In the genomic region with DNA sequence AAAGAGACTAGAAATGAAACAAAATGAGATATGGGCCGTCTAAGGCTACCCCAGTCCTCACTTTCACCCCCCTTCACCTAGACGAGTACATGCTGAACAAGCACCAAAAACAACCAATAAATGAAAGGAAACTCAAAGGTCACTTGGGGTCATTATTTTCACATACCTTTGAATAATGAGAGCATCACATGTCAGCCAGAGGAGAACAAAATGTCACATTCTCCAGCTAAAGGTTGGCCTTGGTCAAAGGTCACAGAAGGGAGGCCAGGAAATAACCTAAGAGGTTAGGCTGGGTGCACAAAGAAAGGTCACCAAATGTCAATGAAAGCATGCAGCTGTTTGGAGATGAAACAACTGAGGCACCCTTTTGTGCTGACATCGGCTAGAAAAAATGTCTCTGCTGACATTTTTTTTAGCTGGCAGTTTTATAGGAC, we compare ENCODE assay signal across 23 cellular contexts.
DNase-seq lines count a peak whose midpoint lies in the region; ATAC-seq, FAIRE-seq and TF ChIP-seq lines count a peak whose summit lies in the region.
"Had no signal": no experiment of that assay in that cellular context is flagged by ENCODE, and none has a peak within 500 bp of the region (broad histone marks: within the 10 kb centered on the region; RNA-seq: fewer than 3 reads in every experiment).

No MANE protein-coding gene starts in this region.

- H3K4me2 ChIP-seq in astrocyte (ENCODE audit: low read length): no peak overlapping the region

- H3K4me1 Mint-ChIP-seq in activated T-cell treated with anti-CD3 and anti-CD28 coated beads, Interleukin-2, amount 50 U/mL, for 72 hours (ENCODE audit: low read depth): peaks cover 29% of the 10 kb centered on the region
- H3K4me1 Mint-ChIP-seq in activated T-cell treated with anti-CD3 and anti-CD28 coated beads, Interleukin-2, amount 50 U/mL, for 24 hours (ENCODE audit: low read depth): peaks cover 24% of the 10 kb centered on the region
- peaks cover 31% of the 10 kb centered on the region for H3K4me1 Mint-ChIP-seq in astrocyte (ENCODE audit: low read depth, unreplicated experiment)
- H3K4me1 Mint-ChIP-seq in type B pancreatic cell (ENCODE audit: unreplicated experiment): peaks cover 48% of the 10 kb centered on the region
- H3K4me1 Mint-ChIP-seq: activated CD4-positive, alpha-beta memory T cell treated with anti-CD3 and anti-CD28 coated beads, Interleukin-2, amount 10 ng/mL, durations not matched to agents 7 days and 5 days; immature natural killer cell had no signal

- H3K4me3 ChIP-seq in astrocyte (ENCODE audit: insufficient read depth, low read depth, low read length) (no peak overlapping the region), liver (ENCODE audit: low read depth in 1 of 3, low read length in 3 of 3) (no peak overlapping the region)
- H3K4me3 ChIP-seq: dorsolateral prefrontal cortex, esophagus muscularis mucosa, lower lobe of right lung, prostate gland, upper lobe of left lung had no signal

- no peak for DNase-seq in activated T-cell treated with anti-CD3 and anti-CD28 coated beads, Interleukin-2, amount 50 U/mL, for 72 hours
- no peak for DNase-seq in activated T-cell treated with anti-CD3 and anti-CD28 coated beads, Interleukin-2, amount 50 U/mL, for 24 hours
- DNase-seq in astrocyte (ENCODE audit: low read depth) (no peak), type B pancreatic cell (ENCODE audit: extremely low spot score, unreplicated experiment) (no peak), cortex of kidney (lab: John Stamatoyannopoulos, UW) (no peak), glomerular visceral epithelial cell (ENCODE audit: extremely low spot score) (no peak)
- DNase-seq: activated CD4-positive, alpha-beta memory T cell treated with anti-CD3 and anti-CD28 coated beads, Interleukin-2, amount 10 ng/mL, durations not matched to agents 7 days and 5 days; dorsolateral prefrontal cortex; immature natural killer cell; lower lobe of right lung; MV-4-11; naive B cell; NCI-H1930; NCI-H446 treated with DMSO at 0.1 percent for 48 hours; NK-92 treated with Interleukin-12 subunit alpha and Interleukin-12 subunit beta, amount 100 ng/mL, for 24 hours; SW 1271; upper lobe of left lung had no signal

- H4K20me1 ChIP-seq in astrocyte (ENCODE audit: insufficient read depth, low read length): no peaks in the 10 kb centered on the region

- H3K36me3 Mint-ChIP-seq in activated T-cell treated with anti-CD3 and anti-CD28 coated beads, Interleukin-2, amount 50 U/mL, for 72 hours (ENCODE audit: insufficient read depth in 2 of 2): no peaks in the 10 kb centered on the region
- H3K36me3 Mint-ChIP-seq in activated T-cell treated with anti-CD3 and anti-CD28 coated beads, Interleukin-2, amount 50 U/mL, for 24 hours (ENCODE audit: low read depth): no peaks in the 10 kb centered on the region
- no peaks in the 10 kb centered on the region for H3K36me3 Mint-ChIP-seq in astrocyte (ENCODE audit: low read depth, unreplicated experiment)
- H3K36me3 Mint-ChIP-seq in type B pancreatic cell: no peaks in the 10 kb centered on the region
- H3K36me3 Mint-ChIP-seq: immature natural killer cell, naive B cell had no signal

- no peak overlapping the region for H2AFZ ChIP-seq in astrocyte (ENCODE audit: low read depth, low read length)

- H3K9me3 ChIP-seq in astrocyte (ENCODE audit: insufficient read depth, low read depth, low read length): no peaks in the 10 kb centered on the region
- no peaks in the 10 kb centered on the region for H3K9me3 ChIP-seq in liver (ENCODE audit: control insufficient read depth in 4 of 4, low read length in 3 of 4)
- H3K9me3 ChIP-seq: esophagus muscularis mucosa, lower lobe of right lung, prostate gland, upper lobe of left lung had no signal

- no peaks in the 10 kb centered on the region for H3K79me2 ChIP-seq in astrocyte (ENCODE audit: insufficient read depth, low read length)

- H3K9me3 Mint-ChIP-seq in activated T-cell treated with anti-CD3 and anti-CD28 coated beads, Interleukin-2, amount 50 U/mL, for 72 hours: no peaks in the 10 kb centered on the region
- no peaks in the 10 kb centered on the region for H3K9me3 Mint-ChIP-seq in activated T-cell treated with anti-CD3 and anti-CD28 coated beads, Interleukin-2, amount 50 U/mL, for 24 hours
- H3K9me3 Mint-ChIP-seq in astrocyte (ENCODE audit: unreplicated experiment): no peaks in the 10 kb centered on the region
- H3K9me3 Mint-ChIP-seq in type B pancreatic cell: no peaks in the 10 kb centered on the region
- H3K9me3 Mint-ChIP-seq: activated CD4-positive, alpha-beta memory T cell treated with anti-CD3 and anti-CD28 coated beads, Interleukin-2, amount 10 ng/mL, durations not matched to agents 7 days and 5 days; immature natural killer cell; naive B cell had no signal

- H3K9ac ChIP-seq in astrocyte (ENCODE audit: low read length) (no peak overlapping the region), liver (ENCODE audit: low read depth in 1 of 2, low read length in 2 of 2) (no peak overlapping the region)

- no peak overlapping the region for H3K4me3 Mint-ChIP-seq in activated T-cell treated with anti-CD3 and anti-CD28 coated beads, Interleukin-2, amount 50 U/mL, for 72 hours
- H3K4me3 Mint-ChIP-seq in activated T-cell treated with anti-CD3 and anti-CD28 coated beads, Interleukin-2, amount 50 U/mL, for 24 hours: no peak overlapping the region
- H3K4me3 Mint-ChIP-seq in astrocyte (ENCODE audit: unreplicated experiment) (no peak overlapping the region), type B pancreatic cell (peak overlapping the region; percentile 18)
- H3K4me3 Mint-ChIP-seq: activated CD4-positive, alpha-beta memory T cell treated with anti-CD3 and anti-CD28 coated beads, Interleukin-2, amount 10 ng/mL, durations not matched to agents 7 days and 5 days; immature natural killer cell; naive B cell had no signal

- WGBS in liver: 29% methylated on average over 3 of the region's 3 CpGs

- H3K27me3 ChIP-seq in astrocyte (ENCODE audit: insufficient read depth, low read length) (no peaks in the 10 kb centered on the region), liver (ENCODE audit: control insufficient read depth in 4 of 4, insufficient read depth in 4 of 4, low read length in 3 of 4) (no peaks in the 10 kb centered on the region)
- H3K27me3 ChIP-seq: dorsolateral prefrontal cortex, esophagus muscularis mucosa, upper lobe of left lung had no signal

- ATAC-seq in activated T-cell treated with anti-CD3 and anti-CD28 coated beads, Interleukin-2, amount 50 U/mL, for 72 hours (replicated peaks in 1 of 2): peak in 1 of 2 donors; percentile 30
- ATAC-seq in HG02981 (IDR thresholded peaks at IDR 0.05; ENCODE audit: unreplicated experiment): no peak
- ATAC-seq: lower lobe of right lung had no signal

- H3K36me3 ChIP-seq in astrocyte (ENCODE audit: insufficient read depth, low read length) (no peaks in the 10 kb centered on the region), liver (ENCODE audit: control insufficient read depth in 4 of 4, insufficient read depth in 3 of 4, low read depth in 1 of 4, low read length in 3 of 4) (no peaks in the 10 kb centered on the region)
- H3K36me3 ChIP-seq: esophagus muscularis mucosa, lower lobe of right lung, prostate gland, upper lobe of left lung had no signal

- no peak for FAIRE-seq in astrocyte (lab: Jason Lieb, UNC)
- FAIRE-seq: bronchial epithelial cell had no signal

- no peaks in the 10 kb centered on the region for H3K27me3 Mint-ChIP-seq in activated T-cell treated with anti-CD3 and anti-CD28 coated beads, Interleukin-2, amount 50 U/mL, for 72 hours (ENCODE audit: low read depth)
- no peaks in the 10 kb centered on the region for H3K27me3 Mint-ChIP-seq in activated T-cell treated with anti-CD3 and anti-CD28 coated beads, Interleukin-2, amount 50 U/mL, for 24 hours
- H3K27me3 Mint-ChIP-seq in astrocyte (ENCODE audit: low read depth, unreplicated experiment): no peaks in the 10 kb centered on the region
- H3K27me3 Mint-ChIP-seq in type B pancreatic cell: no peaks in the 10 kb centered on the region
- H3K27me3 Mint-ChIP-seq: activated CD4-positive, alpha-beta memory T cell treated with anti-CD3 and anti-CD28 coated beads, Interleukin-2, amount 10 ng/mL, durations not matched to agents 7 days and 5 days had no signal

- TF ChIP-seq RAD21 in liver (IDR thresholded peaks at IDR 0.05): peak; percentile 47 to 60

- H3K27ac Mint-ChIP-seq in activated T-cell treated with anti-CD3 and anti-CD28 coated beads, Interleukin-2, amount 50 U/mL, for 72 hours: peak overlapping the region; percentile 54
- H3K27ac Mint-ChIP-seq in activated T-cell treated with anti-CD3 and anti-CD28 coated beads, Interleukin-2, amount 50 U/mL, for 24 hours: no peak overlapping the region
- H3K27ac Mint-ChIP-seq in astrocyte (ENCODE audit: unreplicated experiment) (peak overlapping the region; percentile 80), type B pancreatic cell (no peak overlapping the region)
- H3K27ac Mint-ChIP-seq: activated CD4-positive, alpha-beta memory T cell treated with anti-CD3 and anti-CD28 coated beads, Interleukin-2, amount 10 ng/mL, durations not matched to agents 7 days and 5 days; immature natural killer cell; naive B cell had no signal

- H3K27ac ChIP-seq in astrocyte (ENCODE audit: low read depth, low read length) (no peak overlapping the region), liver (ENCODE audit: low read depth in 1 of 2, low read length in 2 of 2) (no peak overlapping the region)
- H3K27ac ChIP-seq: C4-2B, dorsolateral prefrontal cortex, esophagus muscularis mucosa, lower lobe of right lung, prostate gland, upper lobe of left lung had no signal

- no peaks in the 10 kb centered on the region for H3K4me1 ChIP-seq in astrocyte (ENCODE audit: insufficient read depth, low read length)
- peaks cover 2 to 29% (median 23%) of the 10 kb centered on the region in 4 donors for H3K4me1 ChIP-seq in liver (ENCODE audit: control insufficient read depth in 4 of 4, insufficient read depth in 4 of 4, low read length in 3 of 4)
- H3K4me1 ChIP-seq: prostate gland had no signal

- TF ChIP-seq CTCF in astrocyte (IDR thresholded peaks at IDR 0.05; ENCODE audit: insufficient read depth, low read depth, low read length): no peak
- no peak for TF ChIP-seq CTCF in liver (IDR thresholded peaks at IDR 0.05; ENCODE audit: low read depth, low read length, missing input control)
- TF ChIP-seq CTCF in type B pancreatic cell (conservative IDR thresholded peaks at IDR 0.05): no peak

TF ChIP-seq in liver, 16 proteins besides CTCF, POLR2A, EP300 and RAD21:
- TF ChIP-seq HNF4A (conservative IDR thresholded peaks at IDR 0.05): peak; percentile 87 to 94
- TF ChIP-seq TAF1 (conservative IDR thresholded peaks at IDR 0.05): no peak
- no peak for TF ChIP-seq EGR1 (IDR thresholded peaks at IDR 0.05; ENCODE audit: low read depth in 2 of 2)
- peak; percentile 75 for TF ChIP-seq HNF4G (IDR thresholded peaks at IDR 0.05)
- TF ChIP-seq NR2F2 (IDR thresholded peaks at IDR 0.05): peak; percentile 100
- TF ChIP-seq, protein P1, sequence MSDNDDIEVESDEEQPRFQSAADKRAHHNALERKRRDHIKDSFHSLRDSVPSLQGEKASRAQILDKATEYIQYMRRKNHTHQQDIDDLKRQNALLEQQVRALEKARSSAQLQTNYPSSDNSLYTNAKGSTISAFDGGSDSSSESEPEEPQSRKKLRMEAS (IDR thresholded peaks at IDR 0.05): peak; percentile 52
- TF ChIP-seq RXRA (IDR thresholded peaks at IDR 0.05): peak; percentile 97 to 100
- peak; percentile 19 for TF ChIP-seq YY1 (IDR thresholded peaks at IDR 0.05)
- peak; percentile 95 for TF ChIP-seq SP1 (IDR thresholded peaks at IDR 0.05)
- peak; percentile 45 to 50 for TF ChIP-seq JUND (IDR thresholded peaks at IDR 0.05)

Comparison
In these comparisons a context has a peak if more than half of its experiments do, and no peak if none do; other contexts are left out.
1. H3K27ac Mint-ChIP-seq: peak in activated T-cell treated with anti-CD3 and anti-CD28 coated beads, Interleukin-2, amount 50 U/mL, for 72 hours (single experiment) and astrocyte (single experiment); none in activated T-cell treated with anti-CD3 and anti-CD28 coated beads, Interleukin-2, amount 50 U/mL, for 24 hours (single experiment) and type B pancreatic cell (single experiment).